In the genomic region with DNA sequence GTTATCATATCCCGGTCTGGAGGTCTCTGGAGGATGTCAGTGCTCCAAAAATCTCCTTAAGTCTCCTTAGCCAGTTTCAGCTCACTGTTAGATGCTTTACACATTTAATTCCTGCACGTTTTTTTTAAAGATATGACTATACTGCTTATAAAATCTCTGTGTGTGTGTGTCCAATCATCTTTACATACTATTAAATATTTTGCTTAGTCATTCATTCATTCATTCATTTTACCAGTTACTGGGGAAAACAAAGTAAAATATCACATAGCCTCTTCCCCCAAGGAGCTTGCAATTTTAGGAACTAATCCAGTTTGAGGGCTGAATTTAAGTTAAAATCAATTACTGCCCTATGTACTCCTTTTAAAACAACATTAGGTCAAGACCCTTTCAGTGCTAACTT, we compare ENCODE assay signal across 26 cellular contexts.
"Had no signal": no experiment of that assay in that cellular context is flagged by ENCODE, and none has a peak within 500 bp of the region (broad histone marks: within the 10 kb centered on the region; RNA-seq: fewer than 3 reads in every experiment).

No MANE protein-coding gene starts in this region.

- H3K4me2 ChIP-seq: hepatocyte had no signal

- H3K4me3 ChIP-seq: colonic mucosa, esophagus squamous epithelium, gastrocnemius medialis, hepatocyte, left lung, lower lobe of right lung, mucosa of descending colon had no signal

- H3K27ac ChIP-seq: colonic mucosa, epithelial cell of prostate, esophagus squamous epithelium, gastrocnemius medialis, hepatocyte, left lung, lower lobe of right lung had no signal

- H3K4me1 ChIP-seq: colonic mucosa, esophagus squamous epithelium, gastrocnemius medialis, left lung, lower lobe of right lung had no signal

- H3K9me3 Mint-ChIP-seq: dendritic cell treated with granulocyte-macrophage colony-stimulating factor and Interleukin-4, amounts not matched to agents 40 ng/mL and 50 ng/mL, for 4 days; endodermal cell had no signal

- H3K27me3 Mint-ChIP-seq: dendritic cell treated with granulocyte-macrophage colony-stimulating factor and Interleukin-4, amounts not matched to agents 40 ng/mL and 50 ng/mL, for 4 days; effector memory CD8-positive, alpha-beta T cell had no signal

- H3K4me1 Mint-ChIP-seq: endodermal cell had no signal

- H3K79me2 ChIP-seq: hepatocyte had no signal

- H3K4me3 Mint-ChIP-seq: dendritic cell treated with granulocyte-macrophage colony-stimulating factor and Interleukin-4, amounts not matched to agents 40 ng/mL and 50 ng/mL, for 4 days; effector memory CD8-positive, alpha-beta T cell; endodermal cell; mesothelial cell of epicardium had no signal

- H3K36me3 Mint-ChIP-seq: mesothelial cell of epicardium had no signal

- H3K9me3 ChIP-seq: colonic mucosa, esophagus squamous epithelium, gastrocnemius medialis, left lung, lower lobe of right lung, mucosa of descending colon had no signal

- H3K27ac Mint-ChIP-seq: dendritic cell treated with granulocyte-macrophage colony-stimulating factor and Interleukin-4, amounts not matched to agents 40 ng/mL and 50 ng/mL, for 4 days; effector memory CD8-positive, alpha-beta T cell; endodermal cell; mesothelial cell of epicardium had no signal

- DNase-seq: colonic mucosa; cortex of kidney; effector CD8-positive, alpha-beta T cell; effector memory CD8-positive, alpha-beta T cell; endodermal cell; erythroblast; esophagus squamous epithelium; foreskin fibroblast; foreskin melanocyte; gastrocnemius medialis; glutamatergic neuron; head of caudate nucleus; left cardiac atrium; left lung; left ventricle myocardium superior; lower lobe of right lung; mesenchymal stem cell; mucosa of descending colon had no signal

- H2AFZ ChIP-seq: hepatocyte had no signal

- H3K27me3 ChIP-seq: colonic mucosa, esophagus squamous epithelium, gastrocnemius medialis, hepatocyte, left lung had no signal

- FAIRE-seq: endometrium, islet of Langerhans, keratinocyte had no signal

- ATAC-seq: effector memory CD8-positive, alpha-beta T cell; esophagus mucosa; gastrocnemius medialis; left cardiac atrium; left lung; left ventricle myocardium superior; lower lobe of right lung; mucosa of descending colon had no signal

- H3K36me3 ChIP-seq: colonic mucosa, esophagus squamous epithelium, gastrocnemius medialis, left lung, lower lobe of right lung had no signal
